Comparison of ENCODE assay signal across 10 cellular contexts in genomic region chr4:1873291-1873690, GRCh38. TPM values are rescaled to one million over a fixed set of nuclear protein-coding genes. Genes with fewer than 3 reads are reported as not detected.
DNase-seq lines count a peak whose midpoint lies in the region; ATAC-seq and TF ChIP-seq lines count a peak whose summit lies in the region.
"Had no signal": no experiment of that assay in that cellular context is flagged by ENCODE, and none has a peak within 500 bp of the region (broad histone marks: within the 10 kb centered on the region; RNA-seq: fewer than 3 reads in every experiment).

No MANE protein-coding gene starts in this region.

- H4K20me1 ChIP-seq in hepatocyte (ENCODE audit: insufficient read depth, poor library complexity, severe bottlenecking): peaks cover 7% of the 10 kb centered on the region

- no peaks in the 10 kb centered on the region for H3K9me2 ChIP-seq in hepatocyte (replicated peaks; ENCODE audit: insufficient read depth)

- H3K79me2 ChIP-seq in hepatocyte: peaks cover 64% of the 10 kb centered on the region

- no peak overlapping the region for H3K4me3 ChIP-seq in hepatocyte

- peaks cover 27% of the 10 kb centered on the region for H3K4me1 ChIP-seq in hepatocyte (ENCODE audit: insufficient read depth)

- no peaks in the 10 kb centered on the region for H3K9me3 Mint-ChIP-seq in stimulated activated naive CD8-positive, alpha-beta T cell treated with anti-CD3 and anti-CD28 coated beads, Interleukin-15, Interleukin-2, amounts not matched to agents 100 ng/mL and 50 ng/mL, for 24 hours
- no peaks in the 10 kb centered on the region for H3K9me3 Mint-ChIP-seq in WTC11

- peak overlapping the region; percentile 39 for H3K27ac ChIP-seq in hepatocyte

- no peaks in the 10 kb centered on the region for H3K9me3 ChIP-seq in hepatocyte (ENCODE audit: low read depth)
- H3K9me3 ChIP-seq: tibial nerve had no signal

- H3K36me3 ChIP-seq in hepatocyte (replicated peaks; ENCODE audit: insufficient read depth, low read depth): no peaks in the 10 kb centered on the region
- H3K36me3 ChIP-seq: tibial nerve had no signal

- H3K4me2 ChIP-seq in hepatocyte: peak overlapping the region; percentile 95

- CTCF ChIA-PET in WTC11 (lab: Charles Lee): no interaction called here

- 87% methylated on average over 4 of the region's 4 CpGs for WGBS in hepatocyte (ENCODE audit: low lambda C conversion rate, missing lambda C conversion rate)

- ATAC-seq in stimulated activated naive CD8-positive, alpha-beta T cell treated with anti-CD3 and anti-CD28 coated beads, Interleukin-15, Interleukin-2, amounts not matched to agents 100 U/mL and 50 U/mL, for 24 hours: no peak
- ATAC-seq in WTC11 (no peak), left lobe of liver (no peak), HG02852 (IDR thresholded peaks at IDR 0.05; ENCODE audit: unreplicated experiment) (no peak)

- H3K27ac Mint-ChIP-seq in stimulated activated naive CD8-positive, alpha-beta T cell treated with anti-CD3 and anti-CD28 coated beads, Interleukin-15, Interleukin-2, amounts not matched to agents 100 ng/mL and 50 ng/mL, for 24 hours: peak overlapping the region; percentile 95
- no peak overlapping the region for H3K27ac Mint-ChIP-seq in WTC11

- POLR2A ChIA-PET in WTC11 (lab: Charles Lee): no interaction called here

- peaks cover 29% of the 10 kb centered on the region for H3K36me3 Mint-ChIP-seq in stimulated activated naive CD8-positive, alpha-beta T cell treated with anti-CD3 and anti-CD28 coated beads, Interleukin-15, Interleukin-2, amounts not matched to agents 100 ng/mL and 50 ng/mL, for 24 hours (ENCODE audit: low read depth)
- no peaks in the 10 kb centered on the region for H3K36me3 Mint-ChIP-seq in WTC11

- TF ChIP-seq CTCF in WTC11 (IDR thresholded peaks at IDR 0.05) (no peak), hepatocyte (IDR thresholded peaks at IDR 0.05; ENCODE audit: poor library complexity) (no peak)

- H3K27me3 Mint-ChIP-seq in stimulated activated naive CD8-positive, alpha-beta T cell treated with anti-CD3 and anti-CD28 coated beads, Interleukin-15, Interleukin-2, amounts not matched to agents 100 ng/mL and 50 ng/mL, for 24 hours: no peaks in the 10 kb centered on the region
- peaks cover 22% of the 10 kb centered on the region for H3K27me3 Mint-ChIP-seq in WTC11 (ENCODE audit: low read depth)

- no peaks in the 10 kb centered on the region for H3K27me3 ChIP-seq in hepatocyte
- H3K27me3 ChIP-seq: tibial nerve had no signal

- no peak overlapping the region for H2AFZ ChIP-seq in hepatocyte

- H3K4me3 Mint-ChIP-seq in stimulated activated naive CD8-positive, alpha-beta T cell treated with anti-CD3 and anti-CD28 coated beads, Interleukin-15, Interleukin-2, amounts not matched to agents 100 ng/mL and 50 ng/mL, for 24 hours: peak overlapping the region; percentile 96
- H3K4me3 Mint-ChIP-seq in WTC11: peak overlapping the region; percentile 77

- no peak for DNase-seq in stimulated activated naive CD8-positive, alpha-beta T cell treated with anti-CD3 and anti-CD28 coated beads, Interleukin-15, Interleukin-2, amounts not matched to agents 100 U/mL and 50 U/mL, for 24 hours
- no peak for DNase-seq in WTC11 (ENCODE audit: low spot score)
- no peak for DNase-seq in hepatocyte (ENCODE audit: low spot score)
- no peak for DNase-seq in left lobe of liver (ENCODE audit: low spot score)
- no peak for DNase-seq in NCI-H1436 treated with DMSO at 0.1 percent for 48 hours (lab: John Stamatoyannopoulos, UW)
- DNase-seq in cerebellar cortex (ENCODE audit: low spot score): no peak
- DNase-seq: NCI-H2029 had no signal

- H3K4me1 Mint-ChIP-seq in stimulated activated naive CD8-positive, alpha-beta T cell treated with anti-CD3 and anti-CD28 coated beads, Interleukin-15, Interleukin-2, amounts not matched to agents 100 ng/mL and 50 ng/mL, for 24 hours (ENCODE audit: low read depth): peaks cover 42% of the 10 kb centered on the region
- H3K4me1 Mint-ChIP-seq in WTC11: peaks cover 34% of the 10 kb centered on the region

TF ChIP-seq in WTC11, 78 proteins besides CTCF, POLR2A, EP300 and RAD21:
- TF ChIP-seq NFATC4 (CRISPR knock-in tag; IDR thresholded peaks at IDR 0.05) (no peak), TEAD4 (CRISPR knock-in tag; IDR thresholded peaks at IDR 0.05) (no peak), ZNF219 (CRISPR knock-in tag; IDR thresholded peaks at IDR 0.05; ENCODE audit: borderline replicate concordance) (no peak), ZNF671 (CRISPR knock-in tag; IDR thresholded peaks at IDR 0.05) (no peak), FOXJ3 (CRISPR knock-in tag; IDR thresholded peaks at IDR 0.05; ENCODE audit: borderline replicate concordance) (no peak), GTF2I (CRISPR knock-in tag; conservative IDR thresholded peaks at IDR 0.05) (no peak), IRF1 (CRISPR knock-in tag; IDR thresholded peaks at IDR 0.05) (no peak), ZNF396 (CRISPR knock-in tag; IDR thresholded peaks at IDR 0.05; ENCODE audit: borderline replicate concordance) (no peak), ZNF121 (CRISPR knock-in tag; IDR thresholded peaks at IDR 0.05) (no peak), ZNF232 (CRISPR knock-in tag; IDR thresholded peaks at IDR 0.05) (no peak), ATF1 (CRISPR knock-in tag; IDR thresholded peaks at IDR 0.05) (no peak), ELF4 (CRISPR knock-in tag; IDR thresholded peaks at IDR 0.05; ENCODE audit: low read depth) (no peak), GABPB1 (CRISPR knock-in tag; IDR thresholded peaks at IDR 0.05) (no peak)
- TF ChIP-seq, protein P1, sequence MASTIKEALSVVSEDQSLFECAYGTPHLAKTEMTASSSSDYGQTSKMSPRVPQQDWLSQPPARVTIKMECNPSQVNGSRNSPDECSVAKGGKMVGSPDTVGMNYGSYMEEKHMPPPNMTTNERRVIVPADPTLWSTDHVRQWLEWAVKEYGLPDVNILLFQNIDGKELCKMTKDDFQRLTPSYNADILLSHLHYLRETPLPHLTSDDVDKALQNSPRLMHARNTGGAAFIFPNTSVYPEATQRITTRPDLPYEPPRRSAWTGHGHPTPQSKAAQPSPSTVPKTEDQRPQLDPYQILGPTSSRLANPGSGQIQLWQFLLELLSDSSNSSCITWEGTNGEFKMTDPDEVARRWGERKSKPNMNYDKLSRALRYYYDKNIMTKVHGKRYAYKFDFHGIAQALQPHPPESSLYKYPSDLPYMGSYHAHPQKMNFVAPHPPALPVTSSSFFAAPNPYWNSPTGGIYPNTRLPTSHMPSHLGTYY (CRISPR knock-in tag; IDR thresholded peaks at IDR 0.05): no peak

RNA-seq across cellular contexts. Expression of gene NSD2, which starts 2.1 kb away (rescaled TPM):
- total RNA-seq in WTC11 (2021) (113 to 128 TPM (median 119 TPM) in 3 replicates), hepatocyte (26.9 and 30.8 TPM in 2 replicates), left lobe of liver (13.5 TPM)
- 22.0 and 25.7 TPM in 2 replicates for polyA plus RNA-seq in hepatocyte

RNA-seq across cellular contexts. Expression of gene LETM1, which starts 17.3 kb away (rescaled TPM):
- total RNA-seq in WTC11 (2021) (45.0 to 66.7 TPM (median 47.7 TPM) in 3 replicates), hepatocyte (39.1 and 46.0 TPM in 2 replicates), left lobe of liver (28.1 TPM)
- 24.4 and 29.4 TPM in 2 replicates for polyA plus RNA-seq in hepatocyte
